ENCODE assay signal across 8 cellular contexts in the genomic region with DNA sequence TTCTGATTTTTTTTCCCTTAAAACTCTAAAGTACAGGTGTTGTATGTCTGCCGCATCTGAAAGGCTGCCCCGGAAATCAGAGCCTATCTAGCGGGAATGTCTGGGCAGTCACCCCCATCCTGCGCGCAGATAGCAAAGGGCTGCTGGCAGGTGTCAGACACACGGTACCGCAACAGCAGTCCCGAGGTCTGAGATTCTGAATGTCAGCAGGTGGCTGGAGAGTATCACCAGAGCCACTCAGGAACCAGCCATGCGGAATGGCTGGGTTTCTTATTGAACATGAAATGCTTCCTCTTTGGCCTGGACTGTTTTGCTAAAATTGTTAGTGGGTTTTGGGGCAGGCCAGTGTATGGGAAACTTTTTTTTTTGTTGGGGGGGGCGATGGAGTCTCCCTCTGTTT.
DNase-seq lines count a peak whose midpoint lies in the region; ATAC-seq and TF ChIP-seq lines count a peak whose summit lies in the region.

No MANE protein-coding gene starts in this region.

- CTCF ChIA-PET in RWPE1 (lab: Yijun Ruan, JAX), result no interaction called here

- no peak for TF ChIP-seq CTCF in RWPE1 (conservative IDR thresholded peaks at IDR 0.05; ENCODE audit: low read depth)

- POLR2A ChIA-PET in RWPE1 (lab: Yijun Ruan, JAX; ENCODE audit: low non-redundant PET), result no interaction called here

- peak overlapping the region; percentile 57 for H3K4me3 Mint-ChIP-seq in stimulated activated memory B cell treated with anti-CD40 and anti-IgM and Interleukin-4, amounts not matched to agents 10 μg/mL and 1 μg/mL and 100 μg/mL, for 72 hours

- H3K9me3 Mint-ChIP-seq in stimulated activated memory B cell treated with anti-CD40 and anti-IgM and Interleukin-4, amounts not matched to agents 10 μg/mL and 1 μg/mL and 100 μg/mL, for 72 hours, result no peaks in the 10 kb centered on the region

- DNase-seq in NCI-H748 (lab: John Stamatoyannopoulos, UW; ENCODE audit: unreplicated experiment), result peak; percentile 30
- no peak for DNase-seq in NCI-H748 treated with DMSO at 0.1 percent for 48 hours (lab: John Stamatoyannopoulos, UW)
- DNase-seq in RWPE1 (ENCODE audit: low spot score), result no peak
- no peak for DNase-seq in islet precursor cell
- DNase-seq in D341Med (ENCODE audit: low spot score), result no peak
- DNase-seq in GF-D8 (lab: John Stamatoyannopoulos, UW), result no peak

- peak overlapping the region; percentile 36 for H3K27ac ChIP-seq in RWPE1

- peak overlapping the region; percentile 77 for H3K27ac Mint-ChIP-seq in stimulated activated memory B cell treated with anti-CD40 and anti-IgM and Interleukin-4, amounts not matched to agents 10 μg/mL and 1 μg/mL and 100 μg/mL, for 72 hours

- peaks cover 35% of the 10 kb centered on the region for H3K36me3 Mint-ChIP-seq in stimulated activated memory B cell treated with anti-CD40 and anti-IgM and Interleukin-4, amounts not matched to agents 10 μg/mL and 1 μg/mL and 100 μg/mL, for 72 hours

- peaks cover 42% of the 10 kb centered on the region for H3K4me1 Mint-ChIP-seq in stimulated activated memory B cell treated with anti-CD40 and anti-IgM and Interleukin-4, amounts not matched to agents 10 μg/mL and 1 μg/mL and 100 μg/mL, for 72 hours

- H3K27me3 Mint-ChIP-seq in stimulated activated memory B cell treated with anti-CD40 and anti-IgM and Interleukin-4, amounts not matched to agents 10 μg/mL and 1 μg/mL and 100 μg/mL, for 72 hours, result peaks cover 11% of the 10 kb centered on the region

- peak; percentile 61 for ATAC-seq in HG03103 (IDR thresholded peaks at IDR 0.05; ENCODE audit: low read depth, unreplicated experiment)
- ATAC-seq in stimulated activated memory B cell treated with anti-CD40 and anti-IgM and Interleukin-4, amounts not matched to agents 10 μg/mL and 1 μg/mL and 100 μg/mL, for 72 hours, result peak; percentile 98
